Comparison of ENCODE assay signal across 19 cellular contexts in genomic region chr7:141590071-141590470, GRCh38. TPM values are rescaled to one million over a fixed set of nuclear protein-coding genes. Genes with fewer than 3 reads are reported as not detected.
DNase-seq lines count a peak whose midpoint lies in the region; ATAC-seq and TF ChIP-seq lines count a peak whose summit lies in the region.
"Had no signal": no experiment of that assay in that cellular context is flagged by ENCODE, and none has a peak within 500 bp of the region (broad histone marks: within the 10 kb centered on the region; RNA-seq: fewer than 3 reads in every experiment).

No MANE protein-coding gene starts in this region.

- H3K4me3 Mint-ChIP-seq in MCF 10A (ENCODE audit: unreplicated experiment) = no peak overlapping the region
- H3K4me3 Mint-ChIP-seq in GM23338 = no peak overlapping the region
- H3K4me3 Mint-ChIP-seq: CD4-positive, CD25-positive, alpha-beta regulatory T cell had no signal

- H3K36me3 Mint-ChIP-seq in MCF 10A (ENCODE audit: insufficient read depth, unreplicated experiment) (peaks cover 17% of the 10 kb centered on the region), GM23338 (ENCODE audit: low read depth) (peaks cover 44% of the 10 kb centered on the region)

- no peaks in the 10 kb centered on the region for H3K36me3 ChIP-seq in mammary epithelial cell (ENCODE audit: insufficient read depth, low read length)
- H3K36me3 ChIP-seq in GM23338 (ENCODE audit: insufficient read depth) = peaks cover 6% of the 10 kb centered on the region
- no peaks in the 10 kb centered on the region for H3K36me3 ChIP-seq in adrenal gland (replicated peaks in 1 of 2)

- no peak for ATAC-seq in GM23338
- ATAC-seq: Panc1 had no signal

- H3K9me3 Mint-ChIP-seq in MCF 10A (ENCODE audit: unreplicated experiment) (no peaks in the 10 kb centered on the region), GM23338 (no peaks in the 10 kb centered on the region; the same call in 2 of the 3 replicates)

- H4K20me1 ChIP-seq in mammary epithelial cell (ENCODE audit: insufficient read depth, low read length) = no peaks in the 10 kb centered on the region
- H4K20me1 ChIP-seq in GM23338 (replicated peaks; ENCODE audit: insufficient read depth) = no peaks in the 10 kb centered on the region

- H3K27me3 Mint-ChIP-seq in MCF 10A (ENCODE audit: insufficient read depth, unreplicated experiment) (no peaks in the 10 kb centered on the region), GM23338 (ENCODE audit: insufficient read depth, low read depth, poor library complexity) (peaks cover 12% of the 10 kb centered on the region)
- H3K27me3 Mint-ChIP-seq: CD4-positive, CD25-positive, alpha-beta regulatory T cell had no signal

- H3K79me2 ChIP-seq in mammary epithelial cell (ENCODE audit: insufficient read depth, low read length) = peaks cover 4% of the 10 kb centered on the region
- no peaks in the 10 kb centered on the region for H3K79me2 ChIP-seq in GM23338 (replicated peaks; ENCODE audit: insufficient read depth)

- H3K4me1 Mint-ChIP-seq in MCF 10A (ENCODE audit: insufficient read depth, unreplicated experiment) (peaks cover 31% of the 10 kb centered on the region), GM23338 (peaks cover 57% of the 10 kb centered on the region)

- no peaks in the 10 kb centered on the region; the same call in 1 of the 2 replicates for H3K9me2 ChIP-seq in GM23338 (ENCODE audit: insufficient read depth)

- no peaks in the 10 kb centered on the region for H3F3A ChIP-seq in GM23338 (replicated peaks; ENCODE audit: low read depth)

- H3K27me3 ChIP-seq in mammary epithelial cell (ENCODE audit: insufficient read depth, low read length) = no peaks in the 10 kb centered on the region
- no peaks in the 10 kb centered on the region for H3K27me3 ChIP-seq in GM23338 (ENCODE audit: insufficient read depth)
- H3K27me3 ChIP-seq in adrenal gland = no peaks in the 10 kb centered on the region

- dilution Hi-C loops in mammary epithelial cell (cut with HindIII; ENCODE audit: low sequenced_read_pairs) = no loop called here

- H3K4me1 ChIP-seq in mammary epithelial cell (ENCODE audit: insufficient read depth, low read length) (peaks cover 25% of the 10 kb centered on the region), GM23338 (ENCODE audit: insufficient read depth) (peaks cover 47% of the 10 kb centered on the region), adrenal gland (replicated peaks in 1 of 2) (peaks cover 0 to 6% of the 10 kb centered on the region in 2 donors)

- TF ChIP-seq POLR2A in adrenal gland (IDR thresholded peaks at IDR 0.05) = no peak

- H3K9ac ChIP-seq in mammary epithelial cell (ENCODE audit: insufficient read depth, low read length) = no peak overlapping the region

- peak overlapping the region; percentile 72 for H3K27ac Mint-ChIP-seq in MCF 10A (ENCODE audit: low read depth, unreplicated experiment)
- peak overlapping the region; percentile 69; the same call in 1 of the 2 replicates for H3K27ac Mint-ChIP-seq in GM23338

- no peak overlapping the region for H3K27ac ChIP-seq in mammary epithelial cell (ENCODE audit: insufficient read depth, low read depth, low read length)
- peak overlapping the region; percentile 27; the same call in 1 of the 2 replicates for H3K27ac ChIP-seq in GM23338 (ENCODE audit: low read depth)
- peak overlapping the region; percentile 43; the same call in 1 of the 2 replicates for H3K27ac ChIP-seq in RWPE1
- H3K27ac ChIP-seq in epithelial cell of prostate = peak overlapping the region; percentile 33
- no peak overlapping the region for H3K27ac ChIP-seq in adrenal gland

- in situ Hi-C loops in mammary epithelial cell (cut with MboI; ENCODE audit: low sequenced_read_pairs in 2 of 2) = no loop called here

- TF ChIP-seq CTCF in MCF 10A (IDR thresholded peaks at IDR 0.05; ENCODE audit: unreplicated experiment) (no peak), mammary epithelial cell (conservative IDR thresholded peaks at IDR 0.05 in 1 of 2, IDR thresholded peaks at IDR 0.05 in 1 of 2; ENCODE audit: extremely low read depth in 1 of 2, insufficient read depth in 1 of 2, low read depth in 1 of 2, low read length in 2 of 2) (no peak), GM23338 (conservative IDR thresholded peaks at IDR 0.05; ENCODE audit: low read depth in 2 of 2) (no peak), RWPE1 (conservative IDR thresholded peaks at IDR 0.05; ENCODE audit: low read depth) (no peak), adrenal gland (IDR thresholded peaks at IDR 0.05) (no peak)

- intact Hi-C loops in MCF 10A (cut with micrococcal nuclease) (no loop called here), mammary epithelial cell (cut with micrococcal nuclease) (no loop called here), adrenal gland (cut with DNase I) (no loop called here)

- H3K9me3 ChIP-seq in mammary epithelial cell (replicated peaks; ENCODE audit: insufficient read depth, low read length) (no peaks in the 10 kb centered on the region), adrenal gland (replicated peaks in 1 of 3) (no peaks in the 10 kb centered on the region)

- POLR2A ChIA-PET in MCF 10A (lab: Yijun Ruan, JAX) = interaction anchor here (1.6 kb wide), 1 partner anchor 17 kb away, joined by 3 read pairs; no protein-coding TSS in a partner anchor
- POLR2A ChIA-PET in RWPE1 (lab: Yijun Ruan, JAX; ENCODE audit: low non-redundant PET) = no interaction called here

- no peak overlapping the region for H2AFZ ChIP-seq in mammary epithelial cell (ENCODE audit: low read depth, low read length)
- no peak overlapping the region for H2AFZ ChIP-seq in GM23338

- no peak overlapping the region for H3K4me3 ChIP-seq in mammary epithelial cell (replicated peaks in 1 of 3; ENCODE audit: insufficient read depth in 1 of 3, low read depth in 2 of 3, low read length in 3 of 3)
- H3K4me3 ChIP-seq in GM23338 = no peak overlapping the region
- no peak overlapping the region for H3K4me3 ChIP-seq in adrenal gland

- 98% methylated on average over 3 of the region's 3 CpGs for WGBS in mammary epithelial cell (ENCODE audit: low coverage, missing lambda C conversion rate)
- WGBS in adrenal gland, 4 donors = 92 to 96% (median 94%) methylated on average over 3 of the region's 3 CpGs

- H3K4me2 ChIP-seq in mammary epithelial cell (ENCODE audit: insufficient read depth, low read depth, low read length) (no peak overlapping the region), GM23338 (no peak overlapping the region)

- CTCF ChIA-PET in MCF 10A (lab: Yijun Ruan, JAX) = interaction anchor here (1.0 to 1.1 kb wide), 2 partner anchors 9 to 35 kb away, joined by 3 read pairs; no protein-coding TSS in a partner anchor
- CTCF ChIA-PET in mammary epithelial cell (lab: Charles Lee; ENCODE audit: low non-redundant PET) = no interaction called here
- CTCF ChIA-PET in RWPE1 (lab: Yijun Ruan, JAX) = no interaction called here

- BruUV-seq in MCF 10A (replicated peaks; lab: Mats Ljungman, UMichigan) (no TSS peak), mammary epithelial cell (replicated peaks; lab: Mats Ljungman, UMichigan) (no TSS peak)

- DNase-seq in MCF 10A (ENCODE audit: unreplicated experiment) = no peak
- DNase-seq in mammary epithelial cell = no peak
- no peak for DNase-seq in GM23338 (ENCODE audit: low spot score)
- DNase-seq in RWPE1 (ENCODE audit: low spot score) = no peak
- DNase-seq in epithelial cell of prostate (ENCODE audit: low read depth, low spot score) = no peak
- no peak for DNase-seq in adrenal gland
- no peak for DNase-seq in stimulated activated CD4-positive, alpha-beta T cell treated with anti-CD3 and anti-CD28 coated beads, Interleukin-15, amount 100 ng/mL, for 24 hours
- DNase-seq: EL, GF-D8, KG1, NCI-H1092 treated with DMSO at 0.1 percent for 48 hours, NCI-H1436 treated with DMSO at 0.1 percent for 48 hours, NCI-H2029, NCI-H226, NCI-H510A treated with DMSO at 0.1 percent for 48 hours, NCI-H748 treated with DMSO at 0.1 percent for 48 hours, SHP77 had no signal

TF ChIP-seq in GM23338, 12 proteins besides CTCF, POLR2A, EP300 and RAD21:
- TF ChIP-seq EZH2phosphoT487 (IDR thresholded peaks at IDR 0.05; ENCODE audit: unreplicated experiment) (no peak), NANOG (IDR thresholded peaks at IDR 0.05; ENCODE audit: borderline replicate concordance) (no peak)

RNA-seq across cellular contexts. Expression of gene AGK, which starts 38.9 kb away (rescaled TPM):
- total RNA-seq in MCF 10A (2022) (35.4 and 41.4 TPM in 2 replicates), mammary epithelial cell (10 to 100 TPM; 26.2 to 34.7 TPM), adrenal gland (10 to 100 TPM; 23.9 to 89.9 (median 28.3) TPM)
- polyA plus RNA-seq in mammary epithelial cell (24.2 TPM), GM23338 (2016; fragmentation: Nextera tagmentation; extraction: Ambion mirVana) (19.1 and 21.9 TPM in 2 replicates), adrenal gland (10 to 100 TPM; 11.1 to 39.6 (median 17.4) TPM)
- 16.1 TPM for polyA minus RNA-seq in mammary epithelial cell
- total RNA-seq in GM23338 (2014; rRNA removed; shearing (Covaris generic)) = 36.6 and 37.9 TPM in 2 replicates

Comparison
In these comparisons a context has a peak if more than half of its experiments do, and no peak if none do; other contexts are left out.
1. H3K27ac ChIP-seq: peak in GM23338 (single experiment), RWPE1 (single experiment) and epithelial cell of prostate (single experiment); none in mammary epithelial cell (single experiment) and adrenal gland (0 of 5).